ENCODE assay signal across 8 cellular contexts in the genomic region with DNA sequence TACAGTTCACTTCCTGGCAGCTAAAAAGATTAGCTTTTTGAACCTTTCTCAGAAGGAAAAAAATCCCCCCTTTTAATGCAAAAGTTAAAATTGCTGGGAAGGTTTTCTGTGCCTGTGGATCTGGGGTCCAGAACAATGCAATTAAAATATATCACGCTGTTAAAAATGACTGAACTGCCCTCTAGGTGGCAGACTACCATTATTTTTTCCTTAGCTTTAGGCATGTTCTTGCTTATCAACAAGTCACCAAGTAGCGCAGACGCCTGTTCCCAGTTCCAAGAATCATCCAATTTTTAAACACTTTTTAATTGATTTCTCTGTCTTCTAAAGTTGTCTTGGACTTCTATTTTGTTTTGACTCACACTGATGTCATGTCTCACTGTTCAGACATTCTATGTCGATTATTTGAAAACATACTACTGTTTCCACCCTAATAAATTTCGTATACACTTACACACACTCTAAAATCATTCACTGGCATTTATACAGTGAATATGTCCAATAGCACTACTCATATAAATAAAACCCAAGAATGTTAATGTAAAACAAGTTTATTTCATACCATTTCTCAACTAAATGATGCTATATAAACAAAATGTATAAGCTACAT.
A peak's percentile ranks its signal among the peaks of the same experiment; 100 is the strongest.
DNase-seq lines count a peak whose midpoint lies in the region; ATAC-seq, FAIRE-seq and TF ChIP-seq lines count a peak whose summit lies in the region.

No MANE protein-coding gene starts in this region.

- FAIRE-seq in keratinocyte (lab: Jason Lieb, UNC), result peak; percentile 9

- H2AFZ ChIP-seq in keratinocyte (ENCODE audit: control insufficient read depth, low read length), result no peak overlapping the region

- no peak overlapping the region for H3K27ac ChIP-seq in keratinocyte (ENCODE audit: control insufficient read depth, insufficient read depth, low read length)

- peak; percentile 25 to 49 (median 35) for TF ChIP-seq CTCF in keratinocyte (optimal IDR thresholded peaks at IDR 0.05 in 1 of 3, IDR thresholded peaks at IDR 0.05 in 1 of 3, conservative IDR thresholded peaks at IDR 0.05 in 1 of 3; ENCODE audit: extremely low read depth in 1 of 3, insufficient read depth in 2 of 3, low read length in 3 of 3)

- H3K4me1 ChIP-seq in keratinocyte (ENCODE audit: control insufficient read depth, extremely low read depth, insufficient read depth, low read length), result no peaks in the 10 kb centered on the region

- H3K4me3 ChIP-seq in keratinocyte (ENCODE audit: control insufficient read depth in 2 of 3, extremely low read depth in 1 of 3, insufficient read depth in 2 of 3, low read depth in 1 of 3, low read length in 3 of 3), result no peak overlapping the region

- no peaks in the 10 kb centered on the region for H3K9me3 ChIP-seq in keratinocyte (ENCODE audit: control insufficient read depth, low read depth, low read length)

- H3K79me2 ChIP-seq in keratinocyte (ENCODE audit: control insufficient read depth, insufficient read depth, low read length), result no peaks in the 10 kb centered on the region

- no peaks in the 10 kb centered on the region for H3K27me3 ChIP-seq in keratinocyte (ENCODE audit: control insufficient read depth, extremely low read depth, insufficient read depth, low read length)

- no peak overlapping the region for H3K9ac ChIP-seq in keratinocyte (ENCODE audit: control insufficient read depth, extremely low read depth, insufficient read depth, low read length)

- dilution Hi-C loops in keratinocyte (cut with MboI; ENCODE audit: extremely low pct_ligation_motif_present, low sequenced_read_pairs), result no loop called here

- no peaks in the 10 kb centered on the region for H4K20me1 ChIP-seq in keratinocyte (ENCODE audit: control insufficient read depth, extremely low read depth, insufficient read depth, low read length)

- ATAC-seq in GM18508 (IDR thresholded peaks at IDR 0.05; ENCODE audit: insufficient read depth, unreplicated experiment) (peak; percentile 91), HG02885 (IDR thresholded peaks at IDR 0.05; ENCODE audit: poor library complexity, unreplicated experiment) (peak; percentile 87)

- H3K9me1 ChIP-seq in keratinocyte (ENCODE audit: control insufficient read depth, extremely low read depth, insufficient read depth, low read length), result no peaks in the 10 kb centered on the region

- no peaks in the 10 kb centered on the region for H3K36me3 ChIP-seq in keratinocyte (ENCODE audit: control insufficient read depth in 2 of 2, extremely low read depth in 1 of 2, insufficient read depth in 2 of 2, low read length in 2 of 2)

- DNase-seq in Ammon's horn (ENCODE audit: low spot score) (peak; percentile 76), NCI-H1417 treated with DMSO at 0.1 percent for 48 hours (lab: John Stamatoyannopoulos, UW) (peak; percentile 38), amniotic stem cell (lab: John Stamatoyannopoulos, UW) (peak; percentile 1), keratinocyte (ENCODE audit: low read depth, low spot score) (peak; percentile 21), SHP77 treated with DMSO at 0.1 percent for 48 hours (lab: John Stamatoyannopoulos, UW) (no peak)
- no peak for DNase-seq in activated CD8-positive, alpha-beta memory T cell treated with anti-CD3 and anti-CD28 coated beads, Interleukin-2, amount 50 U/mL, for 48 hours

- no peak overlapping the region for H3K4me2 ChIP-seq in keratinocyte (ENCODE audit: control insufficient read depth, extremely low read depth, insufficient read depth, low read depth, low read length)

Comparison
In these comparisons a context has a peak if more than half of its experiments do, and no peak if none do; other contexts are left out.
1. DNase-seq: peak in Ammon's horn (single experiment), NCI-H1417 treated with DMSO at 0.1 percent for 48 hours (single experiment), amniotic stem cell (single experiment) and keratinocyte (single experiment); none in activated CD8-positive, alpha-beta memory T cell treated with anti-CD3 and anti-CD28 coated beads, Interleukin-2, amount 50 U/mL, for 48 hours (single experiment) and SHP77 treated with DMSO at 0.1 percent for 48 hours (single experiment).